Comparison of ENCODE assay signal across 28 cellular contexts in the genomic region with DNA sequence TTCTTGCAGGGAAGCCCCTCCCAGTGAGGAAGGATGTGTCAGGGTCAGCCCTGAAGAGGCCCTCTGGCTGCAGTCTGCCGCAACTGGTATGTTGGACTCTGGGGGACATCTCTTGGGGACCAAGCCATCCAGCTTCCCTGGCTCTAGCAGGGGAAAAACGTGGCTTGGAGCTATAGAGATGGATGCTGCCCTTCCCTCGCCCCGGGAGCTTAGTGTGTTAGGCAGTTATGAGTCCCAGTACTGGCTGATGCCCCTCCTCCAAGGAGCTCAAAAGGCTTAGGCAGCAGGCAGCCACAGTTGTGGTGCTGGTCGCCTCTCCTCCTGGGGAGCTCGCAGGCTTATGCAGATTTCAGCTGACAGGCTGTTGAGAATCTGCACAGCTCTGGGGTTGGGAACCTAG.
"Had no signal": no experiment of that assay in that cellular context is flagged by ENCODE, and none has a peak within 500 bp of the region (broad histone marks: within the 10 kb centered on the region; RNA-seq: fewer than 3 reads in every experiment).

No MANE protein-coding gene starts in this region.

- H3K36me3 ChIP-seq: brain microvascular endothelial cell, esophagus muscularis mucosa, gastrocnemius medialis, heart left ventricle had no signal

- H3K4me3 ChIP-seq: esophagus muscularis mucosa, gastrocnemius medialis, heart left ventricle had no signal

- FAIRE-seq: astrocyte, bronchial epithelial cell, colon had no signal

- H3K27ac ChIP-seq: brain microvascular endothelial cell, esophagus muscularis mucosa, foreskin keratinocyte, gastrocnemius medialis, heart left ventricle had no signal

- H3K4me1 ChIP-seq: esophagus muscularis mucosa, foreskin keratinocyte, gastrocnemius medialis, heart left ventricle had no signal

- DNase-seq: activated CD4-positive, alpha-beta memory T cell treated with anti-CD3 and anti-CD28 coated beads, Interleukin-2, amount 10 ng/mL, durations not matched to agents 7 days and 5 days; activated CD4-positive, alpha-beta T cell treated with anti-CD3 and anti-CD28 coated beads for 1 hour; activated CD4-positive, alpha-beta T cell treated with anti-CD3 and anti-CD28 coated beads for 4 hours; activated CD4-positive, alpha-beta T cell treated with anti-CD3 and anti-CD28 coated beads, Interleukin-2, amount 10 ng/mL, durations not matched to agents 7 days and 5 days; activated CD4-positive, alpha-beta T cell treated with anti-CD3 and anti-CD28 coated beads, Interleukin-2, amount 50 U/mL, for 4 hours; activated CD8-positive, alpha-beta memory T cell treated with anti-CD3 and anti-CD28 coated beads, Interleukin-2, amount 50 U/mL, for 48 hours; activated gamma-delta T cell; activated naive CD4-positive, alpha-beta T cell treated with anti-CD3 and anti-CD28 coated beads for 36 hours; activated naive CD8-positive, alpha-beta T cell treated with anti-CD3 and anti-CD28 coated beads, Interleukin-2, amount 10 ng/mL, durations not matched to agents 7 days and 5 days; activated T-cell treated with anti-CD3 and anti-CD28 coated beads for 4 hours; activated T-cell treated with anti-CD3 and anti-CD28 coated beads, Interleukin-2, amount 50 U/mL, for 24 hours; activated T-cell treated with anti-CD3 and anti-CD28 coated beads, Interleukin-2, amount 50 U/mL, for 72 hours; brain microvascular endothelial cell; caudate nucleus; cortex of kidney; effector memory CD4-positive, alpha-beta T cell; erythroblast; foreskin keratinocyte; gastrocnemius medialis; glutamatergic neuron; heart left ventricle; T-helper 1 cell; T-helper 17 cell; T1000 had no signal

- ATAC-seq: activated T-cell treated with anti-CD3 and anti-CD28 coated beads, Interleukin-2, amount 50 U/mL, for 72 hours; foreskin keratinocyte; gastrocnemius medialis; heart left ventricle; T-helper 17 cell had no signal

- H3K9me3 ChIP-seq: gastrocnemius medialis had no signal

- H3K27me3 ChIP-seq: brain microvascular endothelial cell, esophagus muscularis mucosa, foreskin keratinocyte, gastrocnemius medialis, heart left ventricle had no signal
